10 cellular contexts compared by ENCODE assay signal in genomic region chr9:126317513-126317912, GRCh38. TPM values are rescaled to one million over a fixed set of nuclear protein-coding genes. Genes with fewer than 3 reads are reported as not detected.
A peak's percentile ranks its signal among the peaks of the same experiment; 100 is the strongest.
DNase-seq lines count a peak whose midpoint lies in the region; ATAC-seq and TF ChIP-seq lines count a peak whose summit lies in the region.
"Had no signal": no experiment of that assay in that cellular context is flagged by ENCODE, and none has a peak within 500 bp of the region (broad histone marks: within the 10 kb centered on the region; RNA-seq: fewer than 3 reads in every experiment).

No MANE protein-coding gene starts in this region.

- 96% methylated on average over 4 of the region's 4 CpGs; no CpG with 5 or more reads in 1 of the 2 experiments for WGBS in endodermal cell (ENCODE audit: insufficient coverage in 1 of 2, insufficient read length in 1 of 2), 2 experiments
- WGBS in smooth muscle cell (ENCODE audit: low lambda C conversion rate): 56% methylated on average over 4 of the region's 4 CpGs

- peaks cover 2% of the 10 kb centered on the region for H3K27me3 Mint-ChIP-seq in endodermal cell (ENCODE audit: insufficient read depth)

- H3K4me3 Mint-ChIP-seq in endodermal cell: no peak overlapping the region

- no peaks in the 10 kb centered on the region for H3F3A ChIP-seq in smooth muscle cell (ENCODE audit: low read depth)

- no peak overlapping the region for H2AFZ ChIP-seq in smooth muscle cell (ENCODE audit: low read depth)

- H3K9me3 ChIP-seq in endodermal cell (ENCODE audit: control insufficient read depth, low read length): no peaks in the 10 kb centered on the region
- H3K9me3 ChIP-seq in smooth muscle cell (replicated peaks; ENCODE audit: low read depth): no peaks in the 10 kb centered on the region
- H3K9me3 ChIP-seq: body of pancreas had no signal

- no peaks in the 10 kb centered on the region for H4K20me1 ChIP-seq in smooth muscle cell (ENCODE audit: low read depth)

- ATAC-seq in SK-N-SH treated with all-trans-retinoic acid at 6 μM for 48 hours: peak; percentile 50; the same call in 1 of the 3 replicates
- ATAC-seq: body of pancreas had no signal

- no peak overlapping the region for H3K27ac Mint-ChIP-seq in endodermal cell

- H3K4me1 ChIP-seq in endodermal cell (ENCODE audit: control insufficient read depth, insufficient read depth, low read length): no peaks in the 10 kb centered on the region
- peaks cover 9% of the 10 kb centered on the region for H3K4me1 ChIP-seq in smooth muscle cell (ENCODE audit: low read depth)
- H3K4me1 ChIP-seq: body of pancreas had no signal

- TF ChIP-seq CTCF in GM12873 (IDR thresholded peaks at IDR 0.05; ENCODE audit: insufficient read depth, low read depth, low read length, missing control alignments) (peak; percentile 8), endodermal cell (conservative IDR thresholded peaks at IDR 0.05) (peak; percentile 51), smooth muscle cell (IDR thresholded peaks at IDR 0.05; ENCODE audit: borderline replicate concordance, insufficient read depth, poor library complexity, severe bottlenecking) (peak; percentile 17)

- H3K79me2 ChIP-seq in smooth muscle cell (ENCODE audit: low read depth): no peaks in the 10 kb centered on the region

- H3K27ac ChIP-seq in endodermal cell (ENCODE audit: low read depth, low read length) (no peak overlapping the region), smooth muscle cell (ENCODE audit: low read depth) (no peak overlapping the region)
- H3K27ac ChIP-seq: body of pancreas had no signal

- no peaks in the 10 kb centered on the region for H3K9me3 Mint-ChIP-seq in endodermal cell

- H3K9ac ChIP-seq in endodermal cell (ENCODE audit: extremely low read depth, low read length, poor library complexity, severe bottlenecking): no peak overlapping the region
- H3K9ac ChIP-seq in smooth muscle cell (ENCODE audit: low read depth): no peak overlapping the region

- H3K36me3 ChIP-seq in endodermal cell (ENCODE audit: control insufficient read depth, insufficient read depth, low read length) (no peaks in the 10 kb centered on the region), smooth muscle cell (ENCODE audit: low read depth) (no peaks in the 10 kb centered on the region)

- no peak for DNase-seq in endodermal cell
- DNase-seq in smooth muscle cell (lab: John Stamatoyannopoulos, UW; ENCODE audit: unreplicated experiment): no peak
- DNase-seq in RKO (ENCODE audit: low spot score): no peak
- DNase-seq in foreskin melanocyte: no peak
- DNase-seq in COLO829 (ENCODE audit: low spot score): no peak
- no peak for DNase-seq in GF-D8 (lab: John Stamatoyannopoulos, UW)
- DNase-seq: NCI-H526 had no signal

- no peak overlapping the region for H3K4me3 ChIP-seq in endodermal cell (ENCODE audit: low read length)
- H3K4me3 ChIP-seq in smooth muscle cell: no peak overlapping the region
- H3K4me3 ChIP-seq: body of pancreas had no signal

- H3K27me3 ChIP-seq in endodermal cell (ENCODE audit: control insufficient read depth, insufficient read depth, low read length, poor library complexity, severe bottlenecking) (no peaks in the 10 kb centered on the region), smooth muscle cell (ENCODE audit: low read depth) (no peaks in the 10 kb centered on the region)
- H3K27me3 ChIP-seq: body of pancreas had no signal

- no peaks in the 10 kb centered on the region for H3K36me3 Mint-ChIP-seq in endodermal cell (ENCODE audit: low read depth)

- no peak overlapping the region for H3K4me2 ChIP-seq in smooth muscle cell

- H3K4me1 Mint-ChIP-seq in endodermal cell: peaks cover 7% of the 10 kb centered on the region

TF ChIP-seq in SK-N-SH treated with all-trans-retinoic acid at 6 μM for 48 hours, 23 proteins besides CTCF, POLR2A, EP300 and RAD21:
- TF ChIP-seq RARB (CRISPR knock-in tag; IDR thresholded peaks at IDR 0.05): no peak
- no peak for TF ChIP-seq CSRNP3 (CRISPR knock-in tag; IDR thresholded peaks at IDR 0.05)
- no peak for TF ChIP-seq ZC3H10 (CRISPR knock-in tag; IDR thresholded peaks at IDR 0.05)
- no peak for TF ChIP-seq ZFP30 (CRISPR knock-in tag; IDR thresholded peaks at IDR 0.05)
- TF ChIP-seq TCF4 (CRISPR knock-in tag; IDR thresholded peaks at IDR 0.05; ENCODE audit: borderline replicate concordance): no peak
- TF ChIP-seq PPARA (CRISPR knock-in tag; IDR thresholded peaks at IDR 0.05; ENCODE audit: borderline replicate concordance): no peak
- TF ChIP-seq CREB5 (CRISPR knock-in tag; IDR thresholded peaks at IDR 0.05; ENCODE audit: low read depth): no peak

RNA-seq across cellular contexts. Expression of gene MVB12B, which starts 9.1 kb away (rescaled TPM):
- total RNA-seq in endodermal cell: 10 to 100 TPM; 18.6 to 19.7 TPM
- 27.4 TPM for polyA plus RNA-seq in endodermal cell (2013, experiment 1 of 2)
- 24.8 TPM for polyA plus RNA-seq in endodermal cell (2013, experiment 2 of 2)
- 4.3 and 6.9 TPM in 2 replicates for total RNA-seq in smooth muscle cell
- 5.4 and 7.8 TPM in 2 replicates for polyA plus RNA-seq in smooth muscle cell
